In the genomic region with DNA sequence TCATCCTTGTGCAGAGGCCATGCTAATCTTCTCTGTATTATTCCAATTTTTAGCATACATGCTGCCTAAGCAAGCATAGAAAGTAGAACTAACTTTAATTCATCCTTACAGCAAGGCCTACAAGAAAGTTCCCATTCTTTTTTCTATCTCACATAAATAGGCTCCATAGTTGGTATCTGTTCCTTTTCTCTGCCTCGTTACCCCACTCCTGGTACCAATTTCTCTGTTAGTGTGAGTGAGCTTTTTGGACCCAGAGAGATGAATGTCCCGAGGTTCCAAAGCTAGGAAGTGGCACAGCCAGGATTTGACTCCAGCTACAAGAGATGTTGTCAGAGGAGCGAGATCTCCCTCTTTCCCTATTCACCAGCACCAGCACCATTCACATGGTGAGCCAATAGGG, we compare ENCODE assay signal across 8 cellular contexts. TPM values are rescaled to one million over a fixed set of nuclear protein-coding genes. Genes with fewer than 3 reads are reported as not detected.
"Had no signal": no experiment of that assay in that cellular context is flagged by ENCODE, and none has a peak within 500 bp of the region (broad histone marks: within the 10 kb centered on the region; RNA-seq: fewer than 3 reads in every experiment).

No MANE protein-coding gene starts in this region.

- H3K4me3 ChIP-seq: GM23338 had no signal

- H3K4me3 Mint-ChIP-seq: GM23338, H9, HFFc6, IgD-negative memory B cell had no signal

- ATAC-seq: GM23338, HepG2 had no signal

- H3K4me1 Mint-ChIP-seq: IgD-negative memory B cell had no signal

- H3K27ac Mint-ChIP-seq: GM23338, H9, HFFc6, IgD-negative memory B cell had no signal

- H3K27ac ChIP-seq: HL-60 had no signal

- DNase-seq: H9, HCEC 1CT, HFFc6 had no signal

- H3K27me3 Mint-ChIP-seq: IgD-negative memory B cell had no signal

RNA-seq across cellular contexts. Expression of gene HIF3A, which starts 9.7 kb away (rescaled TPM):
- total RNA-seq: HT1080 had no signal
